21 cellular contexts compared by ENCODE assay signal in genomic region chr5:101543780-101544179, GRCh38.
DNase-seq lines count a peak whose midpoint lies in the region; ATAC-seq and TF ChIP-seq lines count a peak whose summit lies in the region.
"Had no signal": no experiment of that assay in that cellular context is flagged by ENCODE, and none has a peak within 500 bp of the region (broad histone marks: within the 10 kb centered on the region; RNA-seq: fewer than 3 reads in every experiment).

No MANE protein-coding gene starts in this region.

- no peak for ATAC-seq in HG02610 (IDR thresholded peaks at IDR 0.05; ENCODE audit: unreplicated experiment)
- ATAC-seq: CD8-positive, alpha-beta T cell; Panc1 had no signal

- no peaks in the 10 kb centered on the region for H3K36me3 Mint-ChIP-seq in endothelial cell (ENCODE audit: low read depth, unreplicated experiment)
- H3K36me3 Mint-ChIP-seq: CD8-positive, alpha-beta T cell had no signal

- H3K9me3 Mint-ChIP-seq in endothelial cell (ENCODE audit: unreplicated experiment), result no peaks in the 10 kb centered on the region
- H3K9me3 Mint-ChIP-seq: CD8-positive, alpha-beta T cell had no signal

- H3K4me1 Mint-ChIP-seq in endothelial cell (ENCODE audit: unreplicated experiment), result no peaks in the 10 kb centered on the region

- TF ChIP-seq CTCF in choroid plexus epithelial cell (conservative IDR thresholded peaks at IDR 0.05; ENCODE audit: low read depth, low read length) (no peak), endothelial cell (IDR thresholded peaks at IDR 0.05; ENCODE audit: unreplicated experiment) (no peak)

- no peak overlapping the region for H3K4me3 Mint-ChIP-seq in endothelial cell (ENCODE audit: unreplicated experiment)
- H3K4me3 Mint-ChIP-seq: CD8-positive, alpha-beta T cell had no signal

- DNase-seq in HCEC 1CT (peak; percentile 73), choroid plexus epithelial cell (ENCODE audit: low read depth) (peak; percentile 0), fibroblast of peridontal ligament (ENCODE audit: extremely low read depth) (peak; percentile 8), endothelial cell (ENCODE audit: low spot score) (no peak), NCI-H1436 (lab: John Stamatoyannopoulos, UW) (no peak)
- no peak for DNase-seq in stimulated activated CD4-positive, alpha-beta T cell treated with anti-CD3 and anti-CD28 coated beads, Interleukin-12 subunit alpha, Interleukin-12 subunit beta, amount 100 ng/mL, for 4 hours
- DNase-seq: C1 segment of cervical spinal cord; Caco-2; CD8-positive, alpha-beta T cell; GF-D8; H7; KG1; MG63; NCI-H1105 treated with DMSO at 0.1 percent for 48 hours; NCI-H2029; NCI-H446 treated with DMSO at 0.1 percent for 48 hours; NCI-H526; NCI-H82; SHP77 had no signal

- H3K4me3 ChIP-seq in choroid plexus epithelial cell (ENCODE audit: low read depth, low read length), result no peak overlapping the region
- H3K4me3 ChIP-seq: MG63 had no signal

- no peaks in the 10 kb centered on the region for H3K27me3 Mint-ChIP-seq in endothelial cell (ENCODE audit: unreplicated experiment)

- no peak overlapping the region for H3K27ac Mint-ChIP-seq in endothelial cell (ENCODE audit: unreplicated experiment)
- H3K27ac Mint-ChIP-seq: CD8-positive, alpha-beta T cell had no signal

Comparison
In these comparisons a context has a peak if more than half of its experiments do, and no peak if none do; other contexts are left out.
1. DNase-seq: peak in HCEC 1CT (single experiment), choroid plexus epithelial cell (single experiment) and fibroblast of peridontal ligament (single experiment); none in stimulated activated CD4-positive, alpha-beta T cell treated with anti-CD3 and anti-CD28 coated beads, Interleukin-12 subunit alpha, Interleukin-12 subunit beta, amount 100 ng/mL, for 4 hours (single experiment), endothelial cell (single experiment) and NCI-H1436 (single experiment).